Comparison of ENCODE assay signal across 8 cellular contexts in genomic region chr20:31514154-31515071, GRCh38. TPM values are rescaled to one million over a fixed set of nuclear protein-coding genes. Genes with fewer than 3 reads are reported as not detected.
A peak's percentile ranks its signal among the peaks of the same experiment; 100 is the strongest.
DNase-seq lines count a peak whose midpoint lies in the region; ATAC-seq and TF ChIP-seq lines count a peak whose summit lies in the region.

TSS of gene HM13 (plus strand) at chr20:31514442. CDS start at chr20:31514552, 110 bp downstream.

- H3K4me3 ChIP-seq in dorsolateral prefrontal cortex (peak within 1 kb of the TSS; percentile 58 to 99 (median 95)), lower leg skin (ENCODE audit: low read depth, poor library complexity, severe bottlenecking) (peak within 1 kb of the TSS; percentile 93)

- H3K27me3 ChIP-seq in dorsolateral prefrontal cortex: no peaks in the 10 kb centered on the region

- H3K27ac ChIP-seq in C4-2B (peak within 1 kb of the TSS; percentile 94), dorsolateral prefrontal cortex (peak within 1 kb of the TSS in 50 of 59 donors; percentile 2 to 89 (median 72))

- ATAC-seq in GM19324 (IDR thresholded peaks at IDR 0.05; ENCODE audit: low FRiP score, unreplicated experiment) (peak; percentile 91), HG03469 (IDR thresholded peaks at IDR 0.05; ENCODE audit: unreplicated experiment) (peak; percentile 90)

- TF ChIP-seq CTCF in C4-2B (conservative IDR thresholded peaks at IDR 0.05) (peak; percentile 100), dorsolateral prefrontal cortex (IDR thresholded peaks at IDR 0.05 in 54 of 56, conservative IDR thresholded peaks at IDR 0.05 in 2 of 56; ENCODE audit: low read depth in 1 of 56, partially characterized antibody in 56 of 56) (peak; percentile 88 to 100 (median 99)), lower leg skin (IDR thresholded peaks at IDR 0.05) (peak in 2 of 3 donors; percentile 48 to 75)

- DNase-seq in NCI-H526 treated with DMSO at 0.1 percent for 48 hours (lab: John Stamatoyannopoulos, UW): peak; percentile 82
- peak; percentile 88 to 89 for DNase-seq in activated CD4-positive, alpha-beta T cell treated with anti-CD3 and anti-CD28 coated beads, Interleukin-2, amount 50 U/mL, for 48 hours
- DNase-seq in dorsolateral prefrontal cortex: peak; percentile 84 to 93 (median 90)
- DNase-seq in lower leg skin (ENCODE audit: low spot score in 2 of 2): peak; percentile 86 to 98
- DNase-seq in stimulated activated CD4-positive, alpha-beta T cell treated with anti-CD3 and anti-CD28 coated beads, Interleukin-4, amount 100 ng/mL, for 48 hours (ENCODE audit: low read depth in 2 of 2): peak; percentile 83 to 84

- 0 to 1% methylated on average over 44 to 50 of the region's 86 CpGs for WGBS in lower leg skin, 2 donors

- intact Hi-C loops in dorsolateral prefrontal cortex (cut with DNase I) (loop anchor here in 1 of 2 donors (5.0 kb wide), 1 partner anchor 33 kb away; a partner anchor contains a TSS), lower leg skin (cut with DNase I; ENCODE audit: low total_unique reads) (no loop called here)

- TF ChIP-seq POLR2A in lower leg skin (IDR thresholded peaks at IDR 0.05): no peak

RNA-seq across cellular contexts. Expression of gene HM13, which starts in this region (rescaled TPM):
- total RNA-seq in dorsolateral prefrontal cortex (100 to 1,000 TPM in 39 of 120 experiments, 10 to 100 TPM in 81; 70.0 to 134 (median 94.9) TPM), lower leg skin (10 to 100 TPM; 35.0 to 51.9 (median 44.2) TPM)

Comparison
In these comparisons a context has a peak if more than half of its experiments do, and no peak if none do; other contexts are left out.
1. Peak in every context shown above with its lines: DNase-seq, ATAC-seq, H3K4me3 ChIP-seq and H3K27ac ChIP-seq.